Comparison of ENCODE assay signal across 1 cellular context in the genomic region with DNA sequence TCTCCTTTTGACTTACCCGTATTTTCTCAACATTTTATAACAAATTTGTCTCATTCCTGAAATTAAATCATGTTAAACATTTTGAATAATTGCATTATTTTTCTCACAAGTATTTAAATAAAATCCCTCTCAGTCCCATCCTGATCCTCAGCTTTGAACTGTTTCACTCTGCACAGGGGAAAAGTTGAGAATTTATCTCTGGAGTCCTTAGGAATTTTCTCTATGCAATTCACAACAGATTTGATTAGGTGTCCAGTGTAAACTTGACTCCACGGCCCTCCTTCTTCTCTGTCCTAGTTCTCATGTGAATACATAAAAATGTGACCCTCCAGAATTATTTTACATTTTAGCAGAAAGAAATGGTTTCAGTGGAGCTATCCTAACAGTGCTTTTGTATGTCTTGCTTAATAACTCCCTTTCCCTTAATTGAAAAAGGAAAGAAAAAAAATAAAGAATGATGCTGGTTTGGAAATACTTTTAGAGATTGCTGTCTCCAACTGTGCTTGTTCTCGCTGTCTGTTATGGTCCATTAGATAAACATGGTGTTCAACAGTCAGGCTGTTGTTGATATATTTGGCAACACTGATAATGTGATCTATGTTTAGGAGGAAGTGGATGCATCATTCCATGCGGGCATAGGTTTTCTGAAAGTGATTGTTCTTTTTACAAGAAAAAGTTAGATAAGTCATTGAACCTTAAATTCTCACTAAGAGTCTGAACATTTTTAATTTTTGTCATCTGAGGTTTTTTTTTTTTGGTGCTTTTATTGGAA.
TF ChIP-seq lines count a peak whose summit lies in the region.

No MANE protein-coding gene starts in this region.

TF ChIP-seq in K562, 482 proteins besides CTCF, POLR2A, EP300 and RAD21 (continued from another document and continues in another):
- TF ChIP-seq, protein P1, sequence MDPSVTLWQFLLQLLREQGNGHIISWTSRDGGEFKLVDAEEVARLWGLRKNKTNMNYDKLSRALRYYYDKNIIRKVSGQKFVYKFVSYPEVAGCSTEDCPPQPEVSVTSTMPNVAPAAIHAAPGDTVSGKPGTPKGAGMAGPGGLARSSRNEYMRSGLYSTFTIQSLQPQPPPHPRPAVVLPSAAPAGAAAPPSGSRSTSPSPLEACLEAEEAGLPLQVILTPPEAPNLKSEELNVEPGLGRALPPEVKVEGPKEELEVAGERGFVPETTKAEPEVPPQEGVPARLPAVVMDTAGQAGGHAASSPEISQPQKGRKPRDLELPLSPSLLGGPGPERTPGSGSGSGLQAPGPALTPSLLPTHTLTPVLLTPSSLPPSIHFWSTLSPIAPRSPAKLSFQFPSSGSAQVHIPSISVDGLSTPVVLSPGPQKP (CRISPR knock-in tag; IDR thresholded peaks at IDR 0.05) = no peak
- TF ChIP-seq NELFE (IDR thresholded peaks at IDR 0.05; ENCODE audit: insufficient read depth, insufficient read length) (no peak), SNRNP70 (optimal IDR thresholded peaks at IDR 0.05; ENCODE audit: low read depth, low read length) (no peak), ZNF696 (CRISPR knock-in tag; conservative IDR thresholded peaks at IDR 0.05) (no peak), JUN (IDR thresholded peaks at IDR 0.05; ENCODE audit: borderline replicate concordance, low read depth, low read length) (peak; percentile 51; the same call in 1 of the 2 replicates), JUN (CRISPR knock-in tag; IDR thresholded peaks at IDR 0.05; ENCODE audit: borderline replicate concordance) (no peak), MCM3 (IDR thresholded peaks at IDR 0.05) (no peak), POLR3G (IDR thresholded peaks at IDR 0.05; ENCODE audit: extremely low read depth, insufficient read length, insufficient replicate concordance) (no peak), ILF3 (IDR thresholded peaks at IDR 0.05; ENCODE audit: borderline replicate concordance) (no peak), NR1H2 (CRISPR knock-in tag; IDR thresholded peaks at IDR 0.05) (no peak), ZNF217 (CRISPR knock-in tag; IDR thresholded peaks at IDR 0.05) (no peak), TAL1 (IDR thresholded peaks at IDR 0.05) (peak; percentile 70), BHLHE40 (IDR thresholded peaks at IDR 0.05; ENCODE audit: low read length) (no peak), ZNF77 (CRISPR knock-in tag; IDR thresholded peaks at IDR 0.05) (no peak), FOXJ2 (tag; IDR thresholded peaks at IDR 0.05) (peak; percentile 87), ZFPM2 (CRISPR knock-in tag; IDR thresholded peaks at IDR 0.05) (no peak), ZKSCAN8 (CRISPR knock-in tag; IDR thresholded peaks at IDR 0.05) (no peak), ZNF644 (tag; IDR thresholded peaks at IDR 0.05; ENCODE audit: low read depth) (no peak), SRF (CRISPR knock-in tag; IDR thresholded peaks at IDR 0.05) (no peak), RFX1 (IDR thresholded peaks at IDR 0.05) (no peak), ZNF699 (CRISPR knock-in tag; IDR thresholded peaks at IDR 0.05; ENCODE audit: insufficient replicate concordance) (no peak), SMAD1 (IDR thresholded peaks at IDR 0.05; ENCODE audit: low read depth, low read length, partially characterized antibody) (no peak), COPS2 (conservative IDR thresholded peaks at IDR 0.05) (no peak), ARID1B (IDR thresholded peaks at IDR 0.05) (peak; percentile 90), ZFX (CRISPR knock-in tag; IDR thresholded peaks at IDR 0.05) (no peak), PURB (CRISPR knock-in tag; IDR thresholded peaks at IDR 0.05; ENCODE audit: low read depth) (no peak), ZNF445 (CRISPR knock-in tag; IDR thresholded peaks at IDR 0.05; ENCODE audit: low read depth) (no peak), HDAC2 (IDR thresholded peaks at IDR 0.05) (peak; percentile 68; the same call in 1 of the 2 replicates), XRCC4 (IDR thresholded peaks at IDR 0.05; ENCODE audit: extremely low read depth, insufficient read depth, insufficient read length) (no peak), ZC3H8 (IDR thresholded peaks at IDR 0.05) (no peak), RBM34 (IDR thresholded peaks at IDR 0.05; ENCODE audit: borderline replicate concordance, insufficient read depth, low read length) (no peak), NUFIP1 (IDR thresholded peaks at IDR 0.05; ENCODE audit: partially characterized antibody) (no peak), RBM25 (IDR thresholded peaks at IDR 0.05; ENCODE audit: low read depth, low read length, severe bottlenecking) (no peak), ZNF76 (CRISPR knock-in tag; IDR thresholded peaks at IDR 0.05; ENCODE audit: borderline replicate concordance) (no peak), BCL6 (CRISPR knock-in tag; IDR thresholded peaks at IDR 0.05) (no peak), SMARCC2 (IDR thresholded peaks at IDR 0.05; ENCODE audit: low read depth) (no peak; the same call in 1 of the 2 replicates), DACH1 (IDR thresholded peaks at IDR 0.05; ENCODE audit: partially characterized antibody) (peak; percentile 44), GTF2A2 (tag; IDR thresholded peaks at IDR 0.05) (no peak), RUNX1 (IDR thresholded peaks at IDR 0.05; ENCODE audit: low read depth) (no peak), BACH1 (tag; IDR thresholded peaks at IDR 0.05) (no peak), NCOA2 (IDR thresholded peaks at IDR 0.05; ENCODE audit: partially characterized antibody in 2 of 2) (no peak), HDGF (IDR thresholded peaks at IDR 0.05) (no peak), ZNF551 (CRISPR knock-in tag; IDR thresholded peaks at IDR 0.05) (no peak), SMAD2 (IDR thresholded peaks at IDR 0.05; ENCODE audit: low read depth, low read length) (no peak), ZC3H11A (IDR thresholded peaks at IDR 0.05; ENCODE audit: low read depth, low read length) (no peak), TBL1XR1 (IDR thresholded peaks at IDR 0.05; ENCODE audit: low read length in 2 of 2) (peak in 1 of 2 experiments; percentile 80; a peak in 3 of 4 replicates)
- TF ChIP-seq, protein P2, sequence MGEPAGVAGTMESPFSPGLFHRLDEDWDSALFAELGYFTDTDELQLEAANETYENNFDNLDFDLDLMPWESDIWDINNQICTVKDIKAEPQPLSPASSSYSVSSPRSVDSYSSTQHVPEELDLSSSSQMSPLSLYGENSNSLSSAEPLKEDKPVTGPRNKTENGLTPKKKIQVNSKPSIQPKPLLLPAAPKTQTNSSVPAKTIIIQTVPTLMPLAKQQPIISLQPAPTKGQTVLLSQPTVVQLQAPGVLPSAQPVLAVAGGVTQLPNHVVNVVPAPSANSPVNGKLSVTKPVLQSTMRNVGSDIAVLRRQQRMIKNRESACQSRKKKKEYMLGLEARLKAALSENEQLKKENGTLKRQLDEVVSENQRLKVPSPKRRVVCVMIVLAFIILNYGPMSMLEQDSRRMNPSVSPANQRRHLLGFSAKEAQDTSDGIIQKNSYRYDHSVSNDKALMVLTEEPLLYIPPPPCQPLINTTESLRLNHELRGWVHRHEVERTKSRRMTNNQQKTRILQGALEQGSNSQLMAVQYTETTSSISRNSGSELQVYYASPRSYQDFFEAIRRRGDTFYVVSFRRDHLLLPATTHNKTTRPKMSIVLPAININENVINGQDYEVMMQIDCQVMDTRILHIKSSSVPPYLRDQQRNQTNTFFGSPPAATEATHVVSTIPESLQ (CRISPR knock-in tag; IDR thresholded peaks at IDR 0.05) = no peak
- TF ChIP-seq, protein P3, sequence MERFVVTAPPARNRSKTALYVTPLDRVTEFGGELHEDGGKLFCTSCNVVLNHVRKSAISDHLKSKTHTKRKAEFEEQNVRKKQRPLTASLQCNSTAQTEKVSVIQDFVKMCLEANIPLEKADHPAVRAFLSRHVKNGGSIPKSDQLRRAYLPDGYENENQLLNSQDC (CRISPR knock-in tag; IDR thresholded peaks at IDR 0.05) = no peak
- TF ChIP-seq, protein P4, sequence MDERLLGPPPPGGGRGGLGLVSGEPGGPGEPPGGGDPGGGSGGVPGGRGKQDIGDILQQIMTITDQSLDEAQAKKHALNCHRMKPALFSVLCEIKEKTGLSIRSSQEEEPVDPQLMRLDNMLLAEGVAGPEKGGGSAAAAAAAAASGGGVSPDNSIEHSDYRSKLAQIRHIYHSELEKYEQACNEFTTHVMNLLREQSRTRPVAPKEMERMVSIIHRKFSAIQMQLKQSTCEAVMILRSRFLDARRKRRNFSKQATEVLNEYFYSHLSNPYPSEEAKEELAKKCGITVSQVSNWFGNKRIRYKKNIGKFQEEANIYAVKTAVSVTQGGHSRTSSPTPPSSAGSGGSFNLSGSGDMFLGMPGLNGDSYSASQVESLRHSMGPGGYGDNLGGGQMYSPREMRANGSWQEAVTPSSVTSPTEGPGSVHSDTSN (CRISPR knock-in tag; IDR thresholded peaks at IDR 0.05; ENCODE audit: low read depth) = no peak
- TF ChIP-seq, protein P4 (tag; conservative IDR thresholded peaks at IDR 0.05; ENCODE audit: low read depth) = peak; percentile 69
- TF ChIP-seq, protein P5, sequence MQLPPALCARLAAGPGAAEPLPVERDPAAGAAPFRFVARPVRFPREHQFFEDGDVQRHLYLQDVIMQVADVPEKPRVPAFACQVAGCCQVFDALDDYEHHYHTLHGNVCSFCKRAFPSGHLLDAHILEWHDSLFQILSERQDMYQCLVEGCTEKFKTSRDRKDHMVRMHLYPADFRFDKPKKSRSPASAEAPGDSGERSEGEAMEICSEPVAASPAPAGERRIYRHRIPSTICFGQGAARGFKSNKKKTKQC (CRISPR knock-in tag; IDR thresholded peaks at IDR 0.05) = no peak
- TF ChIP-seq, protein P6, sequence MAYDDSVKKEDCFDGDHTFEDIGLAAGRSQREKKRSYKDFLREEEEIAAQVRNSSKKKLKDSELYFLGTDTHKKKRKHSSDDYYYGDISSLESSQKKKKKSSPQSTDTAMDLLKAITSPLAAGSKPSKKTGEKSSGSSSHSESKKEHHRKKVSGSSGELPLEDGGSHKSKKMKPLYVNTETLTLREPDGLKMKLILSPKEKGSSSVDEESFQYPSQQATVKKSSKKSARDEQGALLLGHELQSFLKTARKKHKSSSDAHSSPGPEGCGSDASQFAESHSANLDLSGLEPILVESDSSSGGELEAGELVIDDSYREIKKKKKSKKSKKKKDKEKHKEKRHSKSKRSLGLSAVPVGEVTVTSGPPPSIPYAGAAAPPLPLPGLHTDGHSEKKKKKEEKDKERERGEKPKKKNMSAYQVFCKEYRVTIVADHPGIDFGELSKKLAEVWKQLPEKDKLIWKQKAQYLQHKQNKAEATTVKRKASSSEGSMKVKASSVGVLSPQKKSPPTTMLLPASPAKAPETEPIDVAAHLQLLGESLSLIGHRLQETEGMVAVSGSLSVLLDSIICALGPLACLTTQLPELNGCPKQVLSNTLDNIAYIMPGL (CRISPR knock-in tag; IDR thresholded peaks at IDR 0.05) = no peak
- TF ChIP-seq, protein P7, sequence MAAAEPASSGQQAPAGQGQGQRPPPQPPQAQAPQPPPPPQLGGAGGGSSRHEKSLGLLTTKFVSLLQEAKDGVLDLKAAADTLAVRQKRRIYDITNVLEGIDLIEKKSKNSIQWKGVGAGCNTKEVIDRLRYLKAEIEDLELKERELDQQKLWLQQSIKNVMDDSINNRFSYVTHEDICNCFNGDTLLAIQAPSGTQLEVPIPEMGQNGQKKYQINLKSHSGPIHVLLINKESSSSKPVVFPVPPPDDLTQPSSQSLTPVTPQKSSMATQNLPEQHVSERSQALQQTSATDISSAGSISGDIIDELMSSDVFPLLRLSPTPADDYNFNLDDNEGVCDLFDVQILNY (CRISPR knock-in tag; IDR thresholded peaks at IDR 0.05) = no peak
- TF ChIP-seq, protein P8, sequence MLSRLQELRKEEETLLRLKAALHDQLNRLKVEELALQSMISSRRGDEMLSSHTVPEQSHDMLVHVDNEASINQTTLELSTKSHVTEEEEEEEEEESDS (CRISPR knock-in tag; IDR thresholded peaks at IDR 0.05) = no peak
- TF ChIP-seq, protein P9, sequence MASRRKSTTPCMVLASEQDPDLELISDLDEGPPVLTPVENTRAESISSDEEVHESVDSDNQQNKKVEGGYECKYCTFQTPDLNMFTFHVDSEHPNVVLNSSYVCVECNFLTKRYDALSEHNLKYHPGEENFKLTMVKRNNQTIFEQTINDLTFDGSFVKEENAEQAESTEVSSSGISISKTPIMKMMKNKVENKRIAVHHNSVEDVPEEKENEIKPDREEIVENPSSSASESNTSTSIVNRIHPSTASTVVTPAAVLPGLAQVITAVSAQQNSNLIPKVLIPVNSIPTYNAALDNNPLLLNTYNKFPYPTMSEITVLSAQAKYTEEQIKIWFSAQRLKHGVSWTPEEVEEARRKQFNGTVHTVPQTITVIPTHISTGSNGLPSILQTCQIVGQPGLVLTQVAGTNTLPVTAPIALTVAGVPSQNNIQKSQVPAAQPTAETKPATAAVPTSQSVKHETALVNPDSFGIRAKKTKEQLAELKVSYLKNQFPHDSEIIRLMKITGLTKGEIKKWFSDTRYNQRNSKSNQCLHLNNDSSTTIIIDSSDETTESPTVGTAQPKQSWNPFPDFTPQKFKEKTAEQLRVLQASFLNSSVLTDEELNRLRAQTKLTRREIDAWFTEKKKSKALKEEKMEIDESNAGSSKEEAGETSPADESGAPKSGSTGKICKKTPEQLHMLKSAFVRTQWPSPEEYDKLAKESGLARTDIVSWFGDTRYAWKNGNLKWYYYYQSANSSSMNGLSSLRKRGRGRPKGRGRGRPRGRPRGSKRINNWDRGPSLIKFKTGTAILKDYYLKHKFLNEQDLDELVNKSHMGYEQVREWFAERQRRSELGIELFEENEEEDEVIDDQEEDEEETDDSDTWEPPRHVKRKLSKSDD (conservative IDR thresholded peaks at IDR 0.05; ENCODE audit: low read length) = no peak
- TF ChIP-seq, protein P10, sequence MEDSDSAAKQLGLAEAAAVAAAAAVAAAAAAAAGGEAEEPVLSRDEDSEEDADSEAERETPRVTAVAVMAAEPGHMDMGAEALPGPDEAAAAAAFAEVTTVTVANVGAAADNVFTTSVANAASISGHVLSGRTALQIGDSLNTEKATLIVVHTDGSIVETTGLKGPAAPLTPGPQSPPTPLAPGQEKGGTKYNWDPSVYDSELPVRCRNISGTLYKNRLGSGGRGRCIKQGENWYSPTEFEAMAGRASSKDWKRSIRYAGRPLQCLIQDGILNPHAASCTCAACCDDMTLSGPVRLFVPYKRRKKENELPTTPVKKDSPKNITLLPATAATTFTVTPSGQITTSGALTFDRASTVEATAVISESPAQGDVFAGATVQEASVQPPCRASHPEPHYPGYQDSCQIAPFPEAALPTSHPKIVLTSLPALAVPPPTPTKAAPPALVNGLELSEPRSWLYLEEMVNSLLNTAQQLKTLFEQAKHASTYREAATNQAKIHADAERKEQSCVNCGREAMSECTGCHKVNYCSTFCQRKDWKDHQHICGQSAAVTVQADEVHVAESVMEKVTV (CRISPR knock-in tag; IDR thresholded peaks at IDR 0.05) = no peak
